24 cellular contexts compared by ENCODE assay signal in genomic region chr14:81392976-81393643, GRCh38. TPM values are rescaled to one million over a fixed set of nuclear protein-coding genes. Genes with fewer than 3 reads are reported as not detected.
DNase-seq lines count a peak whose midpoint lies in the region; ATAC-seq and TF ChIP-seq lines count a peak whose summit lies in the region.
"Had no signal": no experiment of that assay in that cellular context is flagged by ENCODE, and none has a peak within 500 bp of the region (broad histone marks: within the 10 kb centered on the region; RNA-seq: fewer than 3 reads in every experiment).

No MANE protein-coding gene starts in this region.

- no peak overlapping the region for H3K4me3 Mint-ChIP-seq in MCF 10A (ENCODE audit: unreplicated experiment)
- H3K4me3 Mint-ChIP-seq: CD4-positive, alpha-beta T cell; GM23338 had no signal

- H2AFZ ChIP-seq in mammary epithelial cell (ENCODE audit: low read depth, low read length) (peak overlapping the region; percentile 78), smooth muscle cell (ENCODE audit: low read depth) (no peak overlapping the region)
- H2AFZ ChIP-seq: GM23338, PC-9 had no signal

- no peak for DNase-seq in mammary epithelial cell
- no peak for DNase-seq in MCF 10A (ENCODE audit: unreplicated experiment)
- DNase-seq in foreskin keratinocyte, result no peak
- no peak for DNase-seq in smooth muscle cell (lab: John Stamatoyannopoulos, UW; ENCODE audit: unreplicated experiment)
- no peak for DNase-seq in iPS-NIHi11 (ENCODE audit: low spot score)
- DNase-seq in aorta, result no peak
- no peak for DNase-seq in AG08395 (ENCODE audit: low spot score)
- DNase-seq in NCI-H526 treated with DMSO at 0.1 percent for 48 hours (lab: John Stamatoyannopoulos, UW), result no peak
- DNase-seq: 8988T; Calu3; CD4-positive, alpha-beta T cell; DMS53; EL; KBM-7; NCI-H1417; NCI-H187; NCI-H345; NCI-H524 treated with DMSO at 0.1 percent for 48 hours; PC-9; SJCRH30 had no signal

- intact Hi-C loops in mammary epithelial cell (cut with micrococcal nuclease) (loop anchor here (1.0 to 2.0 kb wide), 2 partner anchors 42 to 124 kb away; no protein-coding TSS in a partner anchor), MCF 10A (cut with micrococcal nuclease) (no loop called here), aorta (cut with DNase I) (no loop called here)

- dilution Hi-C loops in mammary epithelial cell (cut with HindIII; ENCODE audit: low sequenced_read_pairs), result loop anchor here (5.0 kb wide), 1 partner anchor 61 kb away; no protein-coding TSS in a partner anchor

- peak; percentile 44 for ATAC-seq in foreskin keratinocyte
- no peak for ATAC-seq in aorta (ENCODE audit: low FRiP score)
- ATAC-seq: GM12878, GM23338, HCT116 had no signal

- peak overlapping the region; percentile 16 to 30 (median 25) for H3K4me3 ChIP-seq in mammary epithelial cell (replicated peaks in 1 of 3; ENCODE audit: insufficient read depth in 1 of 3, low read depth in 2 of 3, low read length in 3 of 3)
- no peak overlapping the region for H3K4me3 ChIP-seq in smooth muscle cell
- no peak overlapping the region for H3K4me3 ChIP-seq in aorta (ENCODE audit: low read length in 2 of 2)
- H3K4me3 ChIP-seq: GM12878, GM23338, PC-9, SJCRH30 had no signal

- WGBS in mammary epithelial cell (ENCODE audit: low coverage, missing lambda C conversion rate), result 37% methylated on average over 6 of the region's 6 CpGs
- 72% methylated on average over 6 of the region's 6 CpGs for WGBS in smooth muscle cell (ENCODE audit: low lambda C conversion rate)
- 73 to 74% methylated on average over 6 of the region's 6 CpGs for WGBS in aorta, 2 donors

- H4K20me1 ChIP-seq in mammary epithelial cell (ENCODE audit: insufficient read depth, low read length) (no peaks in the 10 kb centered on the region), smooth muscle cell (ENCODE audit: low read depth) (no peaks in the 10 kb centered on the region)

- H3K27ac ChIP-seq in mammary epithelial cell (ENCODE audit: insufficient read depth, low read depth, low read length), result peak overlapping the region; percentile 94
- peak overlapping the region; percentile 83 for H3K27ac ChIP-seq in foreskin keratinocyte
- peak overlapping the region; percentile 64 for H3K27ac ChIP-seq in smooth muscle cell (ENCODE audit: low read depth)
- H3K27ac ChIP-seq in aorta (ENCODE audit: low read depth in 1 of 2, low read length in 2 of 2), result no peak overlapping the region
- H3K27ac ChIP-seq: PC-9, SJCRH30 had no signal

- no peak for TF ChIP-seq CTCF in mammary epithelial cell (conservative IDR thresholded peaks at IDR 0.05 in 1 of 2, IDR thresholded peaks at IDR 0.05 in 1 of 2; ENCODE audit: extremely low read depth in 1 of 2, insufficient read depth in 1 of 2, low read depth in 1 of 2, low read length in 2 of 2)
- no peak for TF ChIP-seq CTCF in MCF 10A (IDR thresholded peaks at IDR 0.05; ENCODE audit: unreplicated experiment)
- no peak for TF ChIP-seq CTCF in foreskin keratinocyte (conservative IDR thresholded peaks at IDR 0.05)
- TF ChIP-seq CTCF in smooth muscle cell (IDR thresholded peaks at IDR 0.05; ENCODE audit: borderline replicate concordance, insufficient read depth, poor library complexity, severe bottlenecking), result no peak

- H3K36me3 Mint-ChIP-seq in MCF 10A (ENCODE audit: insufficient read depth, unreplicated experiment), result peaks cover 8% of the 10 kb centered on the region

- in situ Hi-C loops in mammary epithelial cell (cut with MboI; ENCODE audit: low sequenced_read_pairs in 2 of 2), result loop anchor here in 1 of 2 donors (10.0 kb wide), 1 partner anchor 52 kb away; no protein-coding TSS in a partner anchor

- H3K36me3 ChIP-seq in mammary epithelial cell (ENCODE audit: insufficient read depth, low read length), result no peaks in the 10 kb centered on the region
- H3K36me3 ChIP-seq in smooth muscle cell (ENCODE audit: low read depth), result no peaks in the 10 kb centered on the region
- no peaks in the 10 kb centered on the region for H3K36me3 ChIP-seq in aorta (ENCODE audit: control insufficient read depth in 1 of 2, insufficient read depth in 2 of 2, low read length in 1 of 2)

- peaks cover 30% of the 10 kb centered on the region for H3K4me1 ChIP-seq in mammary epithelial cell (ENCODE audit: insufficient read depth, low read length)
- peaks cover 30% of the 10 kb centered on the region for H3K4me1 ChIP-seq in foreskin keratinocyte
- no peaks in the 10 kb centered on the region for H3K4me1 ChIP-seq in smooth muscle cell (ENCODE audit: low read depth)
- no peaks in the 10 kb centered on the region for H3K4me1 ChIP-seq in aorta (ENCODE audit: control insufficient read depth in 1 of 2, insufficient read depth in 2 of 2, low read length in 2 of 2)
- H3K4me1 ChIP-seq: SJCRH30 had no signal

- CTCF ChIA-PET in mammary epithelial cell (lab: Charles Lee; ENCODE audit: low non-redundant PET), result no interaction called here
- CTCF ChIA-PET in MCF 10A (lab: Yijun Ruan, JAX), result interaction anchor here (1.4 to 1.6 kb wide), 2 partner anchors 11 to 62 kb away, joined by 3 to 4 read pairs; no protein-coding TSS in a partner anchor

- BruUV-seq in mammary epithelial cell (replicated peaks; lab: Mats Ljungman, UMichigan), result TSS peak; percentile 24
- BruUV-seq in MCF 10A (replicated peaks; lab: Mats Ljungman, UMichigan), result no TSS peak

- no peaks in the 10 kb centered on the region for H3K9me3 ChIP-seq in mammary epithelial cell (replicated peaks; ENCODE audit: insufficient read depth, low read length)
- no peaks in the 10 kb centered on the region for H3K9me3 ChIP-seq in smooth muscle cell (replicated peaks; ENCODE audit: low read depth)
- peaks cover 2% of the 10 kb centered on the region for H3K9me3 ChIP-seq in aorta (ENCODE audit: control insufficient read depth, low read length)
- H3K9me3 ChIP-seq: SJCRH30 had no signal

- H3K4me2 ChIP-seq in mammary epithelial cell (ENCODE audit: insufficient read depth, low read depth, low read length) (peak overlapping the region; percentile 85), smooth muscle cell (no peak overlapping the region)
- H3K4me2 ChIP-seq: GM23338, PC-9 had no signal

- H3F3A ChIP-seq in smooth muscle cell (ENCODE audit: low read depth), result peaks cover 14% of the 10 kb centered on the region

- no peaks in the 10 kb centered on the region for H3K9me3 Mint-ChIP-seq in MCF 10A (ENCODE audit: unreplicated experiment)
- H3K9me3 Mint-ChIP-seq: CD4-positive, alpha-beta T cell; GM23338 had no signal

- POLR2A ChIA-PET in MCF 10A (lab: Yijun Ruan, JAX), result interaction anchor here (0.8 to 2.1 kb wide), 4 partner anchors 8 to 82 kb away, joined by 3 to 11 read pairs (median 6); no protein-coding TSS in a partner anchor

- H3K79me2 ChIP-seq in mammary epithelial cell (ENCODE audit: insufficient read depth, low read length), result peaks cover 4% of the 10 kb centered on the region
- no peaks in the 10 kb centered on the region for H3K79me2 ChIP-seq in smooth muscle cell (ENCODE audit: low read depth)

- H3K27ac Mint-ChIP-seq in MCF 10A (ENCODE audit: low read depth, unreplicated experiment), result no peak overlapping the region
- H3K27ac Mint-ChIP-seq: CD4-positive, alpha-beta T cell; GM23338 had no signal

- no peaks in the 10 kb centered on the region for H3K27me3 Mint-ChIP-seq in MCF 10A (ENCODE audit: insufficient read depth, unreplicated experiment)
- H3K27me3 Mint-ChIP-seq: CD4-positive, alpha-beta T cell had no signal

- H3K4me1 Mint-ChIP-seq in MCF 10A (ENCODE audit: insufficient read depth, unreplicated experiment), result peaks cover 10% of the 10 kb centered on the region

- H3K27me3 ChIP-seq in mammary epithelial cell (ENCODE audit: insufficient read depth, low read length) (no peaks in the 10 kb centered on the region), foreskin keratinocyte (no peaks in the 10 kb centered on the region), smooth muscle cell (ENCODE audit: low read depth) (no peaks in the 10 kb centered on the region), aorta (ENCODE audit: control insufficient read depth in 1 of 2, insufficient read depth in 2 of 2, low read length in 1 of 2) (peaks cover 0 to 2% of the 10 kb centered on the region in 2 donors)
- H3K27me3 ChIP-seq: SJCRH30 had no signal

- H3K9ac ChIP-seq in mammary epithelial cell (ENCODE audit: insufficient read depth, low read length) (peak overlapping the region; percentile 75), smooth muscle cell (ENCODE audit: low read depth) (no peak overlapping the region)

RNA-seq across cellular contexts. Expression of gene STON2, which starts 7.0 kb away (rescaled TPM):
- total RNA-seq in mammary epithelial cell (100 to 1,000 TPM; 125 to 327 TPM), MCF 10A (2022) (20.9 and 23.5 TPM in 2 replicates), foreskin keratinocyte (119 and 228 TPM in 2 replicates), smooth muscle cell (39.6 and 43.6 TPM in 2 replicates), aorta (10 to 100 TPM; 10.4 to 20.5 TPM)
- polyA plus RNA-seq in mammary epithelial cell (54.2 TPM), foreskin keratinocyte (15.9 and 28.9 TPM in 2 replicates), smooth muscle cell (1.7 and 7.3 TPM in 2 replicates), aorta (1 to 10 TPM in 1 of 2 donors, under 1 TPM in 1; 0.03 to 2.3 TPM)
- 171 TPM for polyA minus RNA-seq in mammary epithelial cell
- total RNA-seq: CD4-positive, alpha-beta T cell had no signal
- polyA plus RNA-seq: BJ had no signal

Comparison
In these comparisons a context has a peak if more than half of its experiments do, and no peak if none do; other contexts are left out.
1. H3K27ac ChIP-seq: peak in mammary epithelial cell (single experiment), foreskin keratinocyte (single experiment) and smooth muscle cell (single experiment); none in aorta (0 of 2).
2. H3K4me3 ChIP-seq: peak in mammary epithelial cell (3 of 3); none in smooth muscle cell (single experiment) and aorta (0 of 2).